16 cellular contexts compared by ENCODE assay signal in the genomic region with DNA sequence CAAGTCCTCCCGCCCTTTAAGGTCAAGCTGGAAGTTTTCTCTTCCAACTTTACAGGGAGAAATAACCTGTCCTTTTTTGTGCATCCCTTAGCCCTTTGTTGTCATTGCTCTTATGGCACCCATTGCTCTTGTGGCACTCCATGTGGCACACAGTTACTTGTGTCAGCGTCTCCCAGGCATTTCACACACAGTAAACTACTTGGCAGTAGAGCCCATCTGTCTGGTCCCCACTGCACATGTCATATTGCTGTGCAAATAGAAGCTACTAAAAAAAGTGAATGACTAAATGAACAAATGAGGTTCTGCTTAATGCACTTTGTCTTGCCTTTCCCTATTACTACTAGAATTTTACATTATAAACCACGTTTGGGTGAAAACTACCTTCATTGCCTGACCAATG.
DNase-seq lines count a peak whose midpoint lies in the region; ATAC-seq and TF ChIP-seq lines count a peak whose summit lies in the region.
"Had no signal": no experiment of that assay in that cellular context is flagged by ENCODE, and none has a peak within 500 bp of the region (broad histone marks: within the 10 kb centered on the region; RNA-seq: fewer than 3 reads in every experiment).

No MANE protein-coding gene starts in this region.

- ATAC-seq in HG03108 (IDR thresholded peaks at IDR 0.05; ENCODE audit: unreplicated experiment), result no peak
- ATAC-seq in GM18505 (IDR thresholded peaks at IDR 0.05; ENCODE audit: unreplicated experiment), result no peak
- ATAC-seq: PC-3 had no signal

- peak overlapping the region in 4 of 5 experiments; percentile 32 to 73 (median 56) for H3K27ac Mint-ChIP-seq in brain
- H3K27ac Mint-ChIP-seq in progenitor cell of endocrine pancreas, result peak overlapping the region; percentile 19
- H3K27ac Mint-ChIP-seq: CD8-positive, alpha-beta memory T cell had no signal

- H3K27me3 Mint-ChIP-seq in brain, result peaks cover 4% of the 10 kb centered on the region
- H3K27me3 Mint-ChIP-seq in progenitor cell of endocrine pancreas, result no peaks in the 10 kb centered on the region
- H3K27me3 Mint-ChIP-seq: CD8-positive, alpha-beta memory T cell had no signal

- H3K4me3 Mint-ChIP-seq in brain (peak overlapping the region in 1 of 5 experiments; percentile 16), progenitor cell of endocrine pancreas (ENCODE audit: low read depth) (no peak overlapping the region)
- H3K4me3 Mint-ChIP-seq: CD8-positive, alpha-beta memory T cell had no signal

- H3K9me3 Mint-ChIP-seq in brain (no peaks in the 10 kb centered on the region), progenitor cell of endocrine pancreas (ENCODE audit: low read depth) (no peaks in the 10 kb centered on the region)
- H3K9me3 Mint-ChIP-seq: CD8-positive, alpha-beta memory T cell had no signal

- H3K4me1 Mint-ChIP-seq in brain, result peaks cover 40% of the 10 kb centered on the region
- H3K4me1 Mint-ChIP-seq in progenitor cell of endocrine pancreas (ENCODE audit: low read depth), result peaks cover 3% of the 10 kb centered on the region

- H3K36me3 Mint-ChIP-seq in brain, result no peaks in the 10 kb centered on the region
- H3K36me3 Mint-ChIP-seq in progenitor cell of endocrine pancreas (ENCODE audit: insufficient read depth), result no peaks in the 10 kb centered on the region
- H3K36me3 Mint-ChIP-seq: CD8-positive, alpha-beta memory T cell had no signal

- no peak for TF ChIP-seq POLR2A in GM18505 (IDR thresholded peaks at IDR 0.05; ENCODE audit: borderline replicate concordance, extremely low read depth, insufficient read depth, insufficient read length)

- TF ChIP-seq CTCF in brain (conservative IDR thresholded peaks at IDR 0.05), result no peak
- TF ChIP-seq CTCF in progenitor cell of endocrine pancreas (IDR thresholded peaks at IDR 0.05; ENCODE audit: unreplicated experiment), result no peak

- DNase-seq in NCI-H1092 treated with DMSO at 0.1 percent for 48 hours (lab: John Stamatoyannopoulos, UW), result peak; percentile 33
- no peak for DNase-seq in NCI-H1092 (lab: John Stamatoyannopoulos, UW)
- peak; percentile 59 for DNase-seq in NCI-H2171 (lab: John Stamatoyannopoulos, UW)
- no peak for DNase-seq in progenitor cell of endocrine pancreas (ENCODE audit: low spot score, unreplicated experiment)
- no peak for DNase-seq in EL
- DNase-seq: CD8-positive, alpha-beta memory T cell; IMR-90; Karpas-422; MG63; NCI-H1105; NCI-H1930; NCI-H526; PC-3 had no signal

Comparison
In these comparisons a context has a peak if more than half of its experiments do, and no peak if none do; other contexts are left out.
1. DNase-seq: peak in NCI-H1092 treated with DMSO at 0.1 percent for 48 hours (single experiment) and NCI-H2171 (single experiment); none in NCI-H1092 (single experiment), progenitor cell of endocrine pancreas (single experiment) and EL (single experiment).